Comparison of ENCODE assay signal across 8 cellular contexts in genomic region chr7:6482743-6483119, GRCh38. TPM values are rescaled to one million over a fixed set of nuclear protein-coding genes. Genes with fewer than 3 reads are reported as not detected.
DNase-seq lines count a peak whose midpoint lies in the region; ATAC-seq and TF ChIP-seq lines count a peak whose summit lies in the region.

No MANE protein-coding gene starts in this region.

- H3K4me1 ChIP-seq in Loucy (ENCODE audit: insufficient read depth, low read length, poor library complexity, severe bottlenecking) (peaks cover 32% of the 10 kb centered on the region), ectodermal cell (ENCODE audit: control insufficient read depth, insufficient read depth, low read length) (peaks cover 6% of the 10 kb centered on the region)

- H3K9me3 Mint-ChIP-seq in CD14-positive monocyte (peaks cover 0 to 3% (median 0%) of the 10 kb centered on the region in 7 donors), nephron progenitor cell (peaks cover 17% of the 10 kb centered on the region)

- ATAC-seq in GM21447 (IDR thresholded peaks at IDR 0.05; ENCODE audit: unreplicated experiment) (no peak), GM19328 (IDR thresholded peaks at IDR 0.05; ENCODE audit: unreplicated experiment) (no peak)

- WGBS in ectodermal cell, 2 experiments: 57 to 65% methylated on average over 5 to 6 of the region's 6 CpGs

- H3K36me3 Mint-ChIP-seq in CD14-positive monocyte (peaks cover 17 to 28% of the 10 kb centered on the region in 2 donors), nephron progenitor cell (ENCODE audit: low read depth) (peaks cover 26% of the 10 kb centered on the region)

- H3K36me3 ChIP-seq in Loucy (ENCODE audit: insufficient read depth, low read length) (no peaks in the 10 kb centered on the region), ectodermal cell (ENCODE audit: control insufficient read depth, insufficient read depth, low read length) (peaks cover 4% of the 10 kb centered on the region)

- no peak overlapping the region for H2AFZ ChIP-seq in Loucy (ENCODE audit: low read length)

- TF ChIP-seq CTCF in CD14-positive monocyte (IDR thresholded peaks at IDR 0.05) (no peak), Loucy (conservative IDR thresholded peaks at IDR 0.05; ENCODE audit: low read length) (no peak), nephron progenitor cell (IDR thresholded peaks at IDR 0.05) (no peak)

- H3K27me3 ChIP-seq in Loucy (ENCODE audit: insufficient read depth, low read length, poor library complexity, severe bottlenecking) (no peaks in the 10 kb centered on the region), ectodermal cell (ENCODE audit: control insufficient read depth, insufficient read depth, low read length, poor library complexity, severe bottlenecking) (no peaks in the 10 kb centered on the region)

- H3F3A ChIP-seq in Loucy (ENCODE audit: low read depth): no peaks in the 10 kb centered on the region

- H3K9me2 ChIP-seq in Loucy (replicated peaks; ENCODE audit: low read depth, low read length): no peaks in the 10 kb centered on the region

- H3K27me3 Mint-ChIP-seq in CD14-positive monocyte (ENCODE audit: low read depth in 3 of 3) (peaks cover 0 to 4% (median 0%) of the 10 kb centered on the region in 3 donors), nephron progenitor cell (ENCODE audit: low read depth, poor library complexity) (peaks cover 12% of the 10 kb centered on the region)

- peak overlapping the region; percentile 89 for H3K9ac ChIP-seq in Loucy (ENCODE audit: low read depth, low read length, poor library complexity, severe bottlenecking)

- H4K20me1 ChIP-seq in Loucy (ENCODE audit: insufficient read depth, low read length, poor library complexity, severe bottlenecking): peaks cover 58% of the 10 kb centered on the region

- intact Hi-C loops in CD14-positive monocyte (cut with micrococcal nuclease): no loop called here

- no peak overlapping the region for H3K27ac ChIP-seq in ectodermal cell (ENCODE audit: insufficient read depth, low read depth, low read length, poor library complexity, severe bottlenecking)

- peak overlapping the region; percentile 74 for H3K4me2 ChIP-seq in Loucy (ENCODE audit: low read depth, low read length, poor library complexity, severe bottlenecking)

- H3K27ac Mint-ChIP-seq in CD14-positive monocyte (peak overlapping the region; percentile 50 to 95 (median 89)), nephron progenitor cell (peak overlapping the region; percentile 96)

- peaks cover 42% of the 10 kb centered on the region for H3K4me1 Mint-ChIP-seq in CD14-positive monocyte
- peaks cover 41% of the 10 kb centered on the region for H3K4me1 Mint-ChIP-seq in nephron progenitor cell

- peak overlapping the region; percentile 100 for H3K4me3 ChIP-seq in Loucy (ENCODE audit: low read length, poor library complexity, severe bottlenecking)
- peak overlapping the region; percentile 77 for H3K4me3 ChIP-seq in ectodermal cell (ENCODE audit: insufficient read depth, low read depth, low read length)

- DNase-seq in CD14-positive monocyte (ENCODE audit: low spot score) (no peak), nephron progenitor cell (no peak), COLO829 (ENCODE audit: low spot score) (no peak), SW480 (ENCODE audit: low spot score) (no peak)

- H3K4me3 Mint-ChIP-seq in CD14-positive monocyte (peak overlapping the region; percentile 93 to 95), nephron progenitor cell (peak overlapping the region; percentile 92)

- peaks cover 61% of the 10 kb centered on the region for H3K79me2 ChIP-seq in Loucy (ENCODE audit: insufficient read depth, low read length)

- no peaks in the 10 kb centered on the region for H3K9me3 ChIP-seq in Loucy (ENCODE audit: insufficient read depth, low read depth, low read length)
- H3K9me3 ChIP-seq in ectodermal cell (ENCODE audit: control insufficient read depth, low read length): no peaks in the 10 kb centered on the region

RNA-seq across cellular contexts. Expression of gene KDELR2, which starts 1.2 kb away (rescaled TPM):
- polyA plus RNA-seq in CD14-positive monocyte: 100 to 1,000 TPM in 1 of 2 donors, 10 to 100 TPM in 1; 91.7 to 103 TPM
- 103 TPM for polyA plus RNA-seq in ectodermal cell (2013, experiment 1 of 4)
- 100 TPM for polyA plus RNA-seq in ectodermal cell (2013, experiment 2 of 4)
- 81.4 TPM for polyA plus RNA-seq in ectodermal cell (2013, experiment 3 of 4)
- 82.3 TPM for polyA plus RNA-seq in ectodermal cell (2013, experiment 4 of 4)

RNA-seq across cellular contexts. Expression of gene DAGLB, which starts 35.0 kb away (rescaled TPM):
- 10 to 100 TPM; 15.2 to 16.4 TPM for polyA plus RNA-seq in CD14-positive monocyte
- polyA plus RNA-seq in ectodermal cell (2013, experiment 1 of 4): 24.3 TPM
- polyA plus RNA-seq in ectodermal cell (2013, experiment 2 of 4): 25.2 TPM
- polyA plus RNA-seq in ectodermal cell (2013, experiment 3 of 4): 20.6 TPM
- polyA plus RNA-seq in ectodermal cell (2013, experiment 4 of 4): 20.3 TPM
